Comparison of ENCODE assay signal across 26 cellular contexts in genomic region chr11:38416141-38416540, GRCh38.
"Had no signal": no experiment of that assay in that cellular context is flagged by ENCODE, and none has a peak within 500 bp of the region (broad histone marks: within the 10 kb centered on the region; RNA-seq: fewer than 3 reads in every experiment).

No MANE protein-coding gene starts in this region.

- H3K36me3 Mint-ChIP-seq: mesothelial cell of epicardium; naive thymus-derived CD4-positive, alpha-beta T cell; neural progenitor cell; stimulated activated naive B cell treated with anti-CD40 and anti-IgM and Interleukin-4, amounts not matched to agents 10 μg/mL and 1 μg/mL and 100 μg/mL, for 72 hours had no signal

- H3K27ac Mint-ChIP-seq: activated B cell treated with CpG ODN at 0.5 μM for 24 hours; activated CD8-positive, alpha-beta T cell treated with anti-CD3 and anti-CD28 coated beads for 36 hours; activated naive CD4-positive, alpha-beta T cell treated with anti-CD3 and anti-CD28 coated beads, Interleukin-2, amount 50 U/mL, for 72 hours; activated T-helper 2 cell treated with anti-CD3 and anti-CD28 coated beads, Interferon-gamma antibody, Interleukin-2, Interleukin-4, amounts not matched to agents 10 μg/mL and 5 μg/mL and 100 μg/mL, durations not matched to agents 14 hours and 24 hours and 36 hours; mesothelial cell of epicardium; naive thymus-derived CD4-positive, alpha-beta T cell; neural progenitor cell; stimulated activated naive B cell treated with anti-CD40 and anti-IgM and Interleukin-4, amounts not matched to agents 10 μg/mL and 1 μg/mL and 100 μg/mL, for 72 hours; T-helper 2 cell treated with Interferon-gamma antibody and Interleukin-4, amounts not matched to agents 5 μg/mL and 100 μg/mL, for 36 hours had no signal

- DNase-seq: activated B cell treated with CpG ODN at 0.5 μM for 24 hours; activated CD4-positive, alpha-beta T cell treated with anti-CD3 and anti-CD28 coated beads, Interleukin-2, amount 50 U/mL, for 1 hour; activated CD8-positive, alpha-beta T cell treated with anti-CD3 and anti-CD28 coated beads for 36 hours; activated T-cell treated with anti-CD3 and anti-CD28 coated beads, Interleukin-2, amount 50 U/mL, for 48 hours; aorta; central memory CD4-positive, alpha-beta T cell; colonic mucosa; effector CD8-positive, alpha-beta T cell; erythroblast; foreskin fibroblast; heart left ventricle; kidney glomerular epithelial cell; left ventricle myocardium inferior; naive thymus-derived CD4-positive, alpha-beta T cell; occipital lobe; stimulated activated CD4-positive, alpha-beta T cell treated with anti-CD3 and anti-CD28 coated beads, Interleukin-15, amount 100 ng/mL, for 24 hours; stimulated activated CD4-positive, alpha-beta T cell treated with anti-CD3 and anti-CD28 coated beads, Interleukin-2, amount 100 ng/mL, for 24 hours; stimulated activated naive B cell treated with anti-CD40 and anti-IgM and Interleukin-4, amounts not matched to agents 10 μg/mL and 1 μg/mL and 100 μg/mL, for 72 hours; stomach; T-helper 1 cell; trophoblast cell had no signal

- H3K4me1 Mint-ChIP-seq: activated B cell treated with CpG ODN at 0.5 μM for 24 hours; mesothelial cell of epicardium; naive thymus-derived CD4-positive, alpha-beta T cell; neural progenitor cell; stimulated activated naive B cell treated with anti-CD40 and anti-IgM and Interleukin-4, amounts not matched to agents 10 μg/mL and 1 μg/mL and 100 μg/mL, for 72 hours had no signal

- H3K4me3 Mint-ChIP-seq: activated B cell treated with CpG ODN at 0.5 μM for 24 hours; activated CD8-positive, alpha-beta T cell treated with anti-CD3 and anti-CD28 coated beads for 36 hours; mesothelial cell of epicardium; naive thymus-derived CD4-positive, alpha-beta T cell; neural progenitor cell; stimulated activated naive B cell treated with anti-CD40 and anti-IgM and Interleukin-4, amounts not matched to agents 10 μg/mL and 1 μg/mL and 100 μg/mL, for 72 hours; T-helper 2 cell treated with Interferon-gamma antibody and Interleukin-4, amounts not matched to agents 5 μg/mL and 100 μg/mL, for 36 hours had no signal

- H3K27me3 Mint-ChIP-seq: activated B cell treated with CpG ODN at 0.5 μM for 24 hours; activated CD8-positive, alpha-beta T cell treated with anti-CD3 and anti-CD28 coated beads for 36 hours; naive thymus-derived CD4-positive, alpha-beta T cell; stimulated activated naive B cell treated with anti-CD40 and anti-IgM and Interleukin-4, amounts not matched to agents 10 μg/mL and 1 μg/mL and 100 μg/mL, for 72 hours had no signal

- ATAC-seq: activated CD8-positive, alpha-beta T cell treated with anti-CD3 and anti-CD28 coated beads for 36 hours; activated naive CD4-positive, alpha-beta T cell treated with anti-CD3 and anti-CD28 coated beads, Interleukin-2, amount 50 U/mL, for 72 hours; heart left ventricle; naive thymus-derived CD4-positive, alpha-beta T cell; stimulated activated naive B cell treated with anti-CD40 and anti-IgM and Interleukin-4, amounts not matched to agents 10 μg/mL and 1 μg/mL and 100 μg/mL, for 72 hours had no signal
